1 cellular context compared by ENCODE assay signal in genomic region chr10:127916826-127917225, GRCh38.
TF ChIP-seq lines count a peak whose summit lies in the region.

No MANE protein-coding gene starts in this region.

TF ChIP-seq in HCT116, 20 proteins besides CTCF, POLR2A, EP300 and RAD21 (continued from another document):
- TF ChIP-seq, protein P1, sequence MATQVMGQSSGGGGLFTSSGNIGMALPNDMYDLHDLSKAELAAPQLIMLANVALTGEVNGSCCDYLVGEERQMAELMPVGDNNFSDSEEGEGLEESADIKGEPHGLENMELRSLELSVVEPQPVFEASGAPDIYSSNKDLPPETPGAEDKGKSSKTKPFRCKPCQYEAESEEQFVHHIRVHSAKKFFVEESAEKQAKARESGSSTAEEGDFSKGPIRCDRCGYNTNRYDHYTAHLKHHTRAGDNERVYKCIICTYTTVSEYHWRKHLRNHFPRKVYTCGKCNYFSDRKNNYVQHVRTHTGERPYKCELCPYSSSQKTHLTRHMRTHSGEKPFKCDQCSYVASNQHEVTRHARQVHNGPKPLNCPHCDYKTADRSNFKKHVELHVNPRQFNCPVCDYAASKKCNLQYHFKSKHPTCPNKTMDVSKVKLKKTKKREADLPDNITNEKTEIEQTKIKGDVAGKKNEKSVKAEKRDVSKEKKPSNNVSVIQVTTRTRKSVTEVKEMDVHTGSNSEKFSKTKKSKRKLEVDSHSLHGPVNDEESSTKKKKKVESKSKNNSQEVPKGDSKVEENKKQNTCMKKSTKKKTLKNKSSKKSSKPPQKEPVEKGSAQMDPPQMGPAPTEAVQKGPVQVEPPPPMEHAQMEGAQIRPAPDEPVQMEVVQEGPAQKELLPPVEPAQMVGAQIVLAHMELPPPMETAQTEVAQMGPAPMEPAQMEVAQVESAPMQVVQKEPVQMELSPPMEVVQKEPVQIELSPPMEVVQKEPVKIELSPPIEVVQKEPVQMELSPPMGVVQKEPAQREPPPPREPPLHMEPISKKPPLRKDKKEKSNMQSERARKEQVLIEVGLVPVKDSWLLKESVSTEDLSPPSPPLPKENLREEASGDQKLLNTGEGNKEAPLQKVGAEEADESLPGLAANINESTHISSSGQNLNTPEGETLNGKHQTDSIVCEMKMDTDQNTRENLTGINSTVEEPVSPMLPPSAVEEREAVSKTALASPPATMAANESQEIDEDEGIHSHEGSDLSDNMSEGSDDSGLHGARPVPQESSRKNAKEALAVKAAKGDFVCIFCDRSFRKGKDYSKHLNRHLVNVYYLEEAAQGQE (IDR thresholded peaks at IDR 0.05; ENCODE audit: low read depth), result no peak
- TF ChIP-seq ATF3 (IDR thresholded peaks at IDR 0.05), result no peak
- TF ChIP-seq EZH2phosphoT487 (IDR thresholded peaks at IDR 0.05; ENCODE audit: borderline replicate concordance), result no peak
- no peak for TF ChIP-seq ZFX (IDR thresholded peaks at IDR 0.05)
